Comparison of ENCODE assay signal across 1 cellular context in the genomic region with DNA sequence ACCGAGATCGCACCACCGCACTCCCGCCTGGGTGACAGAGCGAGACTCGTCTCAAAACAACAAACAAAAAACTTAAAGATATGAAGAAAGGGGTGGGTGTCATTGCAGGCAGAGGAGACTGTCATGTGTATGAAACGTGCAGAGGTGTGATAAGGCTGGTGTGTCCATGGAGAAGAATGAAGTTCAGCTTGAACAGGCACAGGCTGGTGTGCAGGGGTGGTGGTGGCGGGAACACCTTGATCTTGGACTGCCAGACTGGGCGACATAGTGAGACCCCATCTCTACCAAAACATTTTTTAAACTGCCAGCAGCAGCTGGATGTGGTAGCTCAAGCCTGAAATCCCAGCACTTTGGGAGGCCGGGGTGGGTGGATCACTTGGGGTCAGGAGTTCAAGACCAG.
TF ChIP-seq lines count a peak whose summit lies in the region.

No MANE protein-coding gene starts in this region.

TF ChIP-seq in HCT116, 20 proteins besides CTCF, POLR2A, EP300 and RAD21:
- TF ChIP-seq, protein P1, sequence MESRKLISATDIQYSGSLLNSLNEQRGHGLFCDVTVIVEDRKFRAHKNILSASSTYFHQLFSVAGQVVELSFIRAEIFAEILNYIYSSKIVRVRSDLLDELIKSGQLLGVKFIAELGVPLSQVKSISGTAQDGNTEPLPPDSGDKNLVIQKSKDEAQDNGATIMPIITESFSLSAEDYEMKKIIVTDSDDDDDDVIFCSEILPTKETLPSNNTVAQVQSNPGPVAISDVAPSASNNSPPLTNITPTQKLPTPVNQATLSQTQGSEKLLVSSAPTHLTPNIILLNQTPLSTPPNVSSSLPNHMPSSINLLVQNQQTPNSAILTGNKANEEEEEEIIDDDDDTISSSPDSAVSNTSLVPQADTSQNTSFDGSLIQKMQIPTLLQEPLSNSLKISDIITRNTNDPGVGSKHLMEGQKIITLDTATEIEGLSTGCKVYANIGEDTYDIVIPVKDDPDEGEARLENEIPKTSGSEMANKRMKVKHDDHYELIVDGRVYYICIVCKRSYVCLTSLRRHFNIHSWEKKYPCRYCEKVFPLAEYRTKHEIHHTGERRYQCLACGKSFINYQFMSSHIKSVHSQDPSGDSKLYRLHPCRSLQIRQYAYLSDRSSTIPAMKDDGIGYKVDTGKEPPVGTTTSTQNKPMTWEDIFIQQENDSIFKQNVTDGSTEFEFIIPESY (IDR thresholded peaks at IDR 0.05; ENCODE audit: extremely low read depth, insufficient replicate concordance, low read length) = no peak
- TF ChIP-seq ZNF274 (IDR thresholded peaks at IDR 0.05; ENCODE audit: low read depth, low read length) (no peak), ELF1 (IDR thresholded peaks at IDR 0.05; ENCODE audit: borderline replicate concordance, low read depth) (no peak), YY1 (IDR thresholded peaks at IDR 0.05; ENCODE audit: extremely low read depth, insufficient replicate concordance, low read depth, low read length) (no peak), SIN3A (IDR thresholded peaks at IDR 0.05; ENCODE audit: low read depth) (no peak), EZH2phosphoT487 (IDR thresholded peaks at IDR 0.05; ENCODE audit: borderline replicate concordance) (no peak), TCF7L2 (IDR thresholded peaks at IDR 0.05; ENCODE audit: borderline replicate concordance, extremely low read depth, insufficient read depth, insufficient read length) (no peak)
